In the genomic region with DNA sequence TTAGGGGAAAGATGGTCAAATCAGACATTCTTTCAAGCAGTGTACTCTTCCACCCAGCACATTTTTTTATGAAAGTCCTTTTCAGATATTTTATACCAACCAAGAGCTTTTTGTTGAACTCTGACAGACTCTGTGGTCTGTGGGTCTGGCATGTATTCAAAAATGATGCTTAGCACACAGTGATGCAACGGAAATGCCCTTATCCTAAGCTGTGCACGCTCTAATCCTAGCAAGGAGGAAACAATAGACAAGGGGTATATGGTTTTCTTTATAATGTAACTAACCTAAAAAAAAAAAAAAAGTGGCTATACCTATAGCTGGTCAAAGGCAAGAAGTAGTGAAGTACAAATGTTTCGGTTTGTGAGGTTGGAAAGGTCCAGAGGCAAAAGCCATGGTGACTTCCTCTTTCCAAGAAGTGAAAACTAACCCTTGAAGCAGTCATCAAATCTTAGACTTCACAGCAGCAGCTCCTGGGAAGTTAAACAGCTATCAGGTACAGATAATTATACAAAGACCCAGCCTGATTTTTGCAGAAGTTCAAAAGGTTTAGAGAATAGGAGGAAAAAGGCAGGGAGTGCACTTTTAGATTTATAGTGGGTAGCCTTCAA, we compare ENCODE assay signal across 8 cellular contexts.
DNase-seq lines count a peak whose midpoint lies in the region; ATAC-seq and TF ChIP-seq lines count a peak whose summit lies in the region.

No MANE protein-coding gene starts in this region.

- H3K36me3 ChIP-seq in KOPT-K1 (ENCODE audit: insufficient read depth, low read length) (no peaks in the 10 kb centered on the region), body of pancreas (replicated peaks in 1 of 2; ENCODE audit: insufficient read depth in 1 of 2, low read depth in 2 of 2) (no peaks in the 10 kb centered on the region), mesendoderm (ENCODE audit: control insufficient read depth, insufficient read depth, low read length) (peaks cover 22% of the 10 kb centered on the region)

- no peaks in the 10 kb centered on the region for H3K4me1 ChIP-seq in body of pancreas
- peaks cover 10% of the 10 kb centered on the region for H3K4me1 ChIP-seq in mesendoderm (ENCODE audit: control insufficient read depth, low read depth, low read length)

- H2BK5ac ChIP-seq in mesendoderm (ENCODE audit: low read length), result no peak overlapping the region

- H3K18ac ChIP-seq in mesendoderm (ENCODE audit: low read length), result no peak overlapping the region

- no peak overlapping the region for H4K5ac ChIP-seq in mesendoderm (ENCODE audit: low read length)

- H3K27me3 ChIP-seq in body of pancreas (no peaks in the 10 kb centered on the region), mesendoderm (ENCODE audit: insufficient read depth, low read length, poor library complexity) (no peaks in the 10 kb centered on the region)

- H3K79me2 ChIP-seq in mesendoderm (ENCODE audit: control insufficient read depth, insufficient read depth, low read length), result peaks cover 27% of the 10 kb centered on the region

- intact Hi-C loops in body of pancreas (cut with DNase I), result no loop called here

- H2BK15ac ChIP-seq in mesendoderm (replicated peaks; ENCODE audit: low read depth), result no peak overlapping the region

- peak overlapping the region; percentile 8 for H3K27ac ChIP-seq in KOPT-K1 (ENCODE audit: low read depth, low read length, poor library complexity, severe bottlenecking)
- no peak overlapping the region for H3K27ac ChIP-seq in body of pancreas
- peak overlapping the region; percentile 18 for H3K27ac ChIP-seq in mesendoderm (ENCODE audit: low read depth, low read length)

- H3K79me1 ChIP-seq in mesendoderm (ENCODE audit: low read length), result peaks cover 15% of the 10 kb centered on the region

- no peak overlapping the region for H3K9ac ChIP-seq in mesendoderm (ENCODE audit: low read length)

- WGBS in body of pancreas, 2 donors, result 70 to 80% methylated on average over 3 of the region's 3 CpGs
- WGBS in mesendoderm (ENCODE audit: extremely low coverage, insufficient coverage, low lambda C conversion rate), result no CpG with 5 or more reads among the region's 3 CpGs

- H3K4me3 ChIP-seq in body of pancreas (no peak overlapping the region), mesendoderm (ENCODE audit: low read length) (no peak overlapping the region)

- H2BK120ac ChIP-seq in mesendoderm (ENCODE audit: low read depth, low read length), result no peak overlapping the region

- H3K9me3 ChIP-seq in KOPT-K1 (ENCODE audit: insufficient read depth, low read length, poor library complexity, severe bottlenecking), result no peaks in the 10 kb centered on the region
- H3K9me3 ChIP-seq in body of pancreas, result no peaks in the 10 kb centered on the region

- H3K56ac ChIP-seq in mesendoderm (ENCODE audit: low read length), result no peak overlapping the region

- no peak overlapping the region for H3K4ac ChIP-seq in mesendoderm (ENCODE audit: low read depth, low read length)

- no peak for TF ChIP-seq POLR2A in body of pancreas (IDR thresholded peaks at IDR 0.05)

- TF ChIP-seq CTCF in body of pancreas (IDR thresholded peaks at IDR 0.05), result no peak

- H3K23ac ChIP-seq in mesendoderm (ENCODE audit: low read length), result no peak overlapping the region

- ATAC-seq in GM19463 (IDR thresholded peaks at IDR 0.05; ENCODE audit: unreplicated experiment), result peak; percentile 78
- peak; percentile 18 for ATAC-seq in body of pancreas
- ATAC-seq in HG02970 (IDR thresholded peaks at IDR 0.05; ENCODE audit: low FRiP score, unreplicated experiment), result no peak

- H3K4me2 ChIP-seq in mesendoderm (ENCODE audit: low read length), result no peak overlapping the region

- no peak overlapping the region for H2AK5ac ChIP-seq in mesendoderm (ENCODE audit: low read length)

- DNase-seq in AG08396 (ENCODE audit: low spot score), result peak; percentile 73
- DNase-seq in body of pancreas, result no peak
- no peak for DNase-seq in mesendoderm
- DNase-seq in activated gamma-delta T cell (lab: John Stamatoyannopoulos, UW), result no peak
- DNase-seq in SW 1271 (lab: John Stamatoyannopoulos, UW), result no peak

- no peak overlapping the region for H4K8ac ChIP-seq in mesendoderm (ENCODE audit: low read depth, low read length)

Comparison
In these comparisons a context has a peak if more than half of its experiments do, and no peak if none do; other contexts are left out.
1. H3K27ac ChIP-seq: peak in KOPT-K1 (single experiment) and mesendoderm (single experiment); none in body of pancreas (0 of 4).